Comparison of ENCODE assay signal across 17 cellular contexts in genomic region chr10:113019692-113020424, GRCh38.
DNase-seq lines count a peak whose midpoint lies in the region; ATAC-seq and TF ChIP-seq lines count a peak whose summit lies in the region.
"Had no signal": no experiment of that assay in that cellular context is flagged by ENCODE, and none has a peak within 500 bp of the region (broad histone marks: within the 10 kb centered on the region; RNA-seq: fewer than 3 reads in every experiment).

No MANE protein-coding gene starts in this region.

- peaks cover 100% of the 10 kb centered on the region for H3K79me2 ChIP-seq in neural progenitor cell (ENCODE audit: low read depth)

- H3K27ac ChIP-seq in body of pancreas, result peak overlapping the region; percentile 56 to 79 (median 68)
- H3K27ac ChIP-seq in neural progenitor cell, result no peak overlapping the region
- H3K27ac ChIP-seq: ovary, WERI-Rb-1 had no signal

- peaks cover 51% of the 10 kb centered on the region for H3F3A ChIP-seq in neural progenitor cell (ENCODE audit: low read depth)

- H3K27me3 ChIP-seq in body of pancreas, result no peaks in the 10 kb centered on the region
- H3K27me3 ChIP-seq in neural progenitor cell, result no peaks in the 10 kb centered on the region
- H3K27me3 ChIP-seq: heart right ventricle, MG63, ovary had no signal

- H3K36me3 ChIP-seq in body of pancreas (replicated peaks in 1 of 2; ENCODE audit: insufficient read depth in 1 of 2, low read depth in 2 of 2), result no peaks in the 10 kb centered on the region
- H3K36me3 ChIP-seq in neural progenitor cell, result no peaks in the 10 kb centered on the region
- H3K36me3 ChIP-seq: heart right ventricle, MG63, ovary, WERI-Rb-1 had no signal

- H3K9me3 ChIP-seq in body of pancreas, result no peaks in the 10 kb centered on the region
- H3K9me3 ChIP-seq in neural progenitor cell (ENCODE audit: low read depth), result no peaks in the 10 kb centered on the region
- H3K9me3 ChIP-seq: heart right ventricle, MG63, ovary had no signal

- 16 to 28% methylated on average over 11 of the region's 11 CpGs for WGBS in body of pancreas, 2 donors

- peaks cover 14% of the 10 kb centered on the region for H3K36me3 Mint-ChIP-seq in Calu3 (ENCODE audit: insufficient read depth, unreplicated experiment)
- H3K36me3 Mint-ChIP-seq in neural progenitor cell, result no peaks in the 10 kb centered on the region
- H3K36me3 Mint-ChIP-seq: activated naive CD4-positive, alpha-beta T cell treated with anti-CD3 and anti-CD28 coated beads, Interleukin-2, amount 50 U/mL, for 72 hours had no signal

- H3K9me3 Mint-ChIP-seq in Calu3 (ENCODE audit: low read depth, unreplicated experiment) (no peaks in the 10 kb centered on the region), neural progenitor cell (no peaks in the 10 kb centered on the region)
- H3K9me3 Mint-ChIP-seq: activated naive CD4-positive, alpha-beta T cell treated with anti-CD3 and anti-CD28 coated beads, Interleukin-2, amount 50 U/mL, for 72 hours had no signal

- no TSS peak for BruUV-seq in Calu3 (replicated peaks; lab: Mats Ljungman, UMichigan)

- TF ChIP-seq POLR2A in body of pancreas (IDR thresholded peaks at IDR 0.05), result no peak

- peaks cover 29% of the 10 kb centered on the region for H3K4me1 Mint-ChIP-seq in Calu3 (ENCODE audit: low read depth, unreplicated experiment)
- H3K4me1 Mint-ChIP-seq in neural progenitor cell, result peaks cover 51% of the 10 kb centered on the region

- H3K9ac ChIP-seq in neural progenitor cell, result no peak overlapping the region

- peaks cover 51% of the 10 kb centered on the region for H3K4me1 ChIP-seq in body of pancreas
- H3K4me1 ChIP-seq in neural progenitor cell, result peaks cover 45% of the 10 kb centered on the region

- H3K27me3 Mint-ChIP-seq in Calu3 (ENCODE audit: unreplicated experiment), result no peaks in the 10 kb centered on the region
- H3K27me3 Mint-ChIP-seq in neural progenitor cell (ENCODE audit: insufficient read depth, low read depth), result peaks cover 7% of the 10 kb centered on the region

- no peak overlapping the region for H2AFZ ChIP-seq in neural progenitor cell (replicated peaks)

- CTCF ChIA-PET in Calu3 (lab: Charles Lee), result interaction anchor here (0.7 kb wide), 1 partner anchor 51 kb away, joined by 3 read pairs; no protein-coding TSS in a partner anchor

- ATAC-seq in body of pancreas (peak; percentile 30), GM18520 (IDR thresholded peaks at IDR 0.05; ENCODE audit: unreplicated experiment) (no peak)
- ATAC-seq: activated naive CD4-positive, alpha-beta T cell treated with anti-CD3 and anti-CD28 coated beads, Interleukin-2, amount 50 U/mL, for 72 hours; HCT116 had no signal

- DNase-seq in Calu3 (no peak), NCI-H1105 treated with DMSO at 0.1 percent for 48 hours (lab: John Stamatoyannopoulos, UW) (peak; percentile 41), body of pancreas (peak in 3 of 4 donors; percentile 23 to 51 (median 49)), neural progenitor cell (ENCODE audit: low spot score) (peak; percentile 85), SW 1271 (lab: John Stamatoyannopoulos, UW) (no peak), midbrain (lab: John Stamatoyannopoulos, UW) (no peak), GM19238 (ENCODE audit: insufficient read length, low spot score) (no peak)
- DNase-seq: activated CD8-positive, alpha-beta memory T cell treated with anti-CD3 and anti-CD28 coated beads, Interleukin-2, amount 50 U/mL, for 4 hours; central memory CD4-positive, alpha-beta T cell; heart right ventricle; MG63; stimulated activated CD8-positive, alpha-beta memory T cell treated with anti-CD3 and anti-CD28 coated beads, Interleukin-4, amount 100 ng/mL, for 48 hours; WERI-Rb-1 had no signal

- H3K4me3 ChIP-seq in body of pancreas (no peak overlapping the region), neural progenitor cell (peak overlapping the region; percentile 15)
- H3K4me3 ChIP-seq: heart right ventricle, MG63, ovary had no signal

- H3K4me3 Mint-ChIP-seq in Calu3 (ENCODE audit: low read depth, unreplicated experiment) (no peak overlapping the region), neural progenitor cell (peak overlapping the region; percentile 41)

- H4K20me1 ChIP-seq in neural progenitor cell (ENCODE audit: low read depth), result peaks cover 100% of the 10 kb centered on the region

- H3K4me2 ChIP-seq in neural progenitor cell, result peak overlapping the region; percentile 65

- TF ChIP-seq CTCF in Calu3 (IDR thresholded peaks at IDR 0.05; ENCODE audit: unreplicated experiment), result no peak
- TF ChIP-seq CTCF in body of pancreas (IDR thresholded peaks at IDR 0.05), result no peak
- TF ChIP-seq CTCF in neural progenitor cell (IDR thresholded peaks at IDR 0.05), result no peak

- intact Hi-C loops in Calu3 (cut with micrococcal nuclease; ENCODE audit: unreplicated experiment), result no loop called here
- intact Hi-C loops in body of pancreas (cut with DNase I), result no loop called here

- H3K27ac Mint-ChIP-seq in Calu3 (ENCODE audit: unreplicated experiment) (peak overlapping the region; percentile 64), neural progenitor cell (no peak overlapping the region)
- H3K27ac Mint-ChIP-seq: activated naive CD4-positive, alpha-beta T cell treated with anti-CD3 and anti-CD28 coated beads, Interleukin-2, amount 50 U/mL, for 72 hours had no signal

Comparison
In these comparisons a context has a peak if more than half of its experiments do, and no peak if none do; other contexts are left out.
1. DNase-seq: peak in NCI-H1105 treated with DMSO at 0.1 percent for 48 hours (single experiment), body of pancreas (3 of 4) and neural progenitor cell (single experiment); none in Calu3 (single experiment), SW 1271 (0 of 2), midbrain (single experiment) and GM19238 (single experiment).